11 cellular contexts compared by ENCODE assay signal in genomic region chr10:7680078-7680477, GRCh38. TPM values are rescaled to one million over a fixed set of nuclear protein-coding genes. Genes with fewer than 3 reads are reported as not detected.
"Had no signal": no experiment of that assay in that cellular context is flagged by ENCODE, and none has a peak within 500 bp of the region (broad histone marks: within the 10 kb centered on the region; RNA-seq: fewer than 3 reads in every experiment).

No MANE protein-coding gene starts in this region.

RNA-seq across cellular contexts. Expression of gene ITIH5, which starts 13.3 kb away (rescaled TPM):
- total RNA-seq: activated CD4-positive, alpha-beta memory T cell treated with anti-CD3 and anti-CD28 coated beads, Interleukin-2, amount 10 ng/mL, durations not matched to agents 7 days and 5 days; activated CD8-positive, alpha-beta memory T cell treated with anti-CD3 and anti-CD28 coated beads for 36 hours; activated naive CD8-positive, alpha-beta T cell treated with anti-CD3 and anti-CD28 coated beads, Interleukin-2, amount 10 ng/mL, durations not matched to agents 7 days and 5 days; activated T-cell treated with anti-CD3 and anti-CD28 coated beads, Interleukin-2, amount 50 U/mL, for 72 hours; activated T-helper 2 cell treated with anti-CD3 and anti-CD28 coated beads, Interferon-gamma antibody, Interleukin-2, Interleukin-4, amounts not matched to agents 10 μg/mL and 5 μg/mL and 100 μg/mL, durations not matched to agents 14 hours and 24 hours and 36 hours; PC-9; T-helper 1 cell treated with Interleukin-12 subunit alpha and Interleukin-12 subunit beta and Interleukin-4 antibody, amounts not matched to agents 30 ng/mL and 1 ng/mL, for 36 hours; T-helper 2 cell treated with Interferon-gamma antibody and Interleukin-4, amounts not matched to agents 100 ng/mL and 5 ng/mL, for 36 hours had no signal

RNA-seq across cellular contexts. Expression of gene ITIH2, which starts 23.0 kb away (rescaled TPM):
- total RNA-seq: activated CD4-positive, alpha-beta memory T cell treated with anti-CD3 and anti-CD28 coated beads, Interleukin-2, amount 10 ng/mL, durations not matched to agents 7 days and 5 days; activated CD8-positive, alpha-beta memory T cell treated with anti-CD3 and anti-CD28 coated beads for 36 hours; activated naive CD8-positive, alpha-beta T cell treated with anti-CD3 and anti-CD28 coated beads, Interleukin-2, amount 10 ng/mL, durations not matched to agents 7 days and 5 days; activated T-cell treated with anti-CD3 and anti-CD28 coated beads, Interleukin-2, amount 50 U/mL, for 72 hours; activated T-helper 2 cell treated with anti-CD3 and anti-CD28 coated beads, Interferon-gamma antibody, Interleukin-2, Interleukin-4, amounts not matched to agents 10 μg/mL and 5 μg/mL and 100 μg/mL, durations not matched to agents 14 hours and 24 hours and 36 hours; astrocyte; body of pancreas; PC-9; SJCRH30; T-helper 1 cell treated with Interleukin-12 subunit alpha and Interleukin-12 subunit beta and Interleukin-4 antibody, amounts not matched to agents 30 ng/mL and 1 ng/mL, for 36 hours; T-helper 2 cell treated with Interferon-gamma antibody and Interleukin-4, amounts not matched to agents 100 ng/mL and 5 ng/mL, for 36 hours had no signal
